8 cellular contexts compared by ENCODE assay signal in the genomic region with DNA sequence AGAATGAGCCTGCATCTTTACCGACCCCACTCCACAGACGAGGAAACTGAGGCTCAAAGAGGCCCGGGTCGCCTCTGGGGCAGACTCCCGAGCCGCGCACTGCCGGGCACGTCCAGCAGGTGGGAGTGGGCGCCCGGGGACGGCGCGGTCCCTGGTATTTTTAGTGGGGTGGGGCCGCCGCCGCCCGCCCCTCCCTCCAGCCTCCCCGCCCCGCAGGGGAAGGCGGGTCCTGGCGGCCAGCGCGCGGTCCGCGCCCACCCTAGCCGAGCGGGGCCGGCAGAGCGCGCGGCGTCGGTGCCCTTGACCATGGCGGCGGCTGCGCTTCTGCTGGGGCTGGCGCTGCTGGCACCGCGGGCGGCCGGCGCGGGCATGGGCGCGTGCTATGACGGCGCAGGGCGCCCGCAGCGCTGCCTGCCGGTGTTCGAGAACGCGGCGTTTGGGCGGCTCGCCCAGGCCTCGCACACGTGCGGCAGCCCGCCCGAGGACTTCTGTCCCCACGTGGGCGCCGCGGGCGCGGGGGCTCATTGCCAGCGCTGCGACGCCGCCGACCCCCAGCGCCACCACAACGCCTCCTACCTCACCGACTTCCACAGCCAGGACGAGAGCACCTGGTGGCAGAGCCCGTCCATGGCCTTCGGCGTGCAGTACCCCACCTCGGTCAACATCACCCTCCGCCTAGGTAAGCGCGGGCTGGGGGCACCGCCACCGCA. TPM values are rescaled to one million over a fixed set of nuclear protein-coding genes. Genes with fewer than 3 reads are reported as not detected.
DNase-seq lines count a peak whose midpoint lies in the region; ATAC-seq and TF ChIP-seq lines count a peak whose summit lies in the region.

Gene LAMC3 (plus strand): TSS at position 266 of the 710 bp plus-strand sequence. CDS start 41 bp downstream, at position 307.

- peak within 1 kb of the TSS in 1 of 2 donors; percentile 12 for H3K9ac ChIP-seq in colonic mucosa (ENCODE audit: low read depth in 2 of 2, low read length in 2 of 2)

- H3K4me1 Mint-ChIP-seq in Caco-2 (ENCODE audit: low read depth, unreplicated experiment) = no peaks in the 10 kb centered on the region

- no peak within 1 kb of the TSS for H2AFZ ChIP-seq in neuron (ENCODE audit: low read depth, low read length)

- H3K36me3 ChIP-seq in Caco-2 (ENCODE audit: control insufficient read depth, insufficient read depth, low read length) (no peaks in the 10 kb centered on the region), neuron (ENCODE audit: insufficient read depth, low read length) (no peaks in the 10 kb centered on the region), colonic mucosa (no peaks in the 10 kb centered on the region)

- H3K9me3 ChIP-seq in Caco-2 = no peaks in the 10 kb centered on the region
- H3K9me3 ChIP-seq in neuron (ENCODE audit: low read length) = peaks cover 2% of the 10 kb centered on the region
- H3K9me3 ChIP-seq in colonic mucosa = no peaks in the 10 kb centered on the region

- CTCF ChIA-PET in Caco-2 (lab: Charles Lee) = no interaction called here

- H3K27ac Mint-ChIP-seq in Caco-2 (ENCODE audit: unreplicated experiment) = no peak within 1 kb of the TSS

- H3K4me1 ChIP-seq in Caco-2 = no peaks in the 10 kb centered on the region
- peaks cover 14% of the 10 kb centered on the region for H3K4me1 ChIP-seq in neuron (ENCODE audit: insufficient read depth, low read length)
- no peaks in the 10 kb centered on the region for H3K4me1 ChIP-seq in colonic mucosa

- H3K9me3 Mint-ChIP-seq in Caco-2 (ENCODE audit: unreplicated experiment) = no peaks in the 10 kb centered on the region

- H3K27me3 ChIP-seq in Caco-2 (replicated peaks; ENCODE audit: control insufficient read depth, insufficient read depth, low read length) = no peaks in the 10 kb centered on the region
- peaks cover 32% of the 10 kb centered on the region for H3K27me3 ChIP-seq in neuron (ENCODE audit: insufficient read depth, low read length)
- H3K27me3 ChIP-seq in colonic mucosa = peaks cover 24% of the 10 kb centered on the region

- POLR2A ChIA-PET in Caco-2 (lab: Charles Lee) = no interaction called here

- DNase-seq in Caco-2 (peak in 1 of 2 experiments; percentile 34), NCI-H2196 treated with DMSO at 0.1 percent for 48 hours (lab: John Stamatoyannopoulos, UW; ENCODE audit: unreplicated experiment) (peak; percentile 4), NCI-H1048 (lab: John Stamatoyannopoulos, UW) (no peak), GM20000 (ENCODE audit: low spot score) (no peak), colonic mucosa (no peak)
- no peak for DNase-seq in central memory CD4-positive, alpha-beta T cell

- H3K4me3 ChIP-seq in Caco-2 (ENCODE audit: low read depth, low read length) (peak within 1 kb of the TSS; percentile 8; the same call in 1 of the 2 replicates), neuron (ENCODE audit: low read length) (peak within 1 kb of the TSS; percentile 9), colonic mucosa (no peak within 1 kb of the TSS)

- peaks cover 3% of the 10 kb centered on the region for H3K27me3 Mint-ChIP-seq in Caco-2 (ENCODE audit: insufficient read depth, unreplicated experiment)

- no peak within 1 kb of the TSS for H3K27ac ChIP-seq in colonic mucosa

- H3K4me3 Mint-ChIP-seq in Caco-2 (ENCODE audit: unreplicated experiment) = peak within 1 kb of the TSS; percentile 45

- H3K36me3 Mint-ChIP-seq in Caco-2 (ENCODE audit: insufficient read depth, unreplicated experiment) = no peaks in the 10 kb centered on the region

- TF ChIP-seq CTCF in Caco-2 (IDR thresholded peaks at IDR 0.05; ENCODE audit: insufficient read depth in 1 of 2, low read depth in 1 of 2, low read length in 1 of 2, severe bottlenecking in 1 of 2, unreplicated experiment in 1 of 2) (peak; percentile 21 to 52), GM20000 (IDR thresholded peaks at IDR 0.05; ENCODE audit: extremely low read depth, missing control alignments) (no peak), colonic mucosa (IDR thresholded peaks at IDR 0.05) (no peak)

- BruUV-seq in Caco-2 (replicated peaks; lab: Mats Ljungman, UMichigan) = no TSS peak

- peak; percentile 29 for ATAC-seq in esophagus mucosa

- intact Hi-C loops in Caco-2 (cut with micrococcal nuclease; ENCODE audit: unreplicated experiment) (no loop called here), colonic mucosa (cut with DNase I) (no loop called here)

RNA-seq across cellular contexts. Expression of gene LAMC3, which starts in this region (rescaled TPM):
- total RNA-seq in Caco-2 (2022) (0.36 and 0.44 TPM in 2 replicates), esophagus mucosa (0.52 TPM), colonic mucosa (1 to 10 TPM in 1 of 2 donors, under 1 TPM in 1; 0.67 to 1.9 TPM)

Comparison
In these comparisons a context has a peak if more than half of its experiments do, and no peak if none do; other contexts are left out.
1. Peak in ATAC-seq in esophagus mucosa; RNA of the gene not detected or under 1 TPM.
2. CTCF ChIP-seq: peak in Caco-2 (2 of 2); none in GM20000 (single experiment) and colonic mucosa (single experiment).